Comparison of ENCODE assay signal across 1 cellular context in the genomic region with DNA sequence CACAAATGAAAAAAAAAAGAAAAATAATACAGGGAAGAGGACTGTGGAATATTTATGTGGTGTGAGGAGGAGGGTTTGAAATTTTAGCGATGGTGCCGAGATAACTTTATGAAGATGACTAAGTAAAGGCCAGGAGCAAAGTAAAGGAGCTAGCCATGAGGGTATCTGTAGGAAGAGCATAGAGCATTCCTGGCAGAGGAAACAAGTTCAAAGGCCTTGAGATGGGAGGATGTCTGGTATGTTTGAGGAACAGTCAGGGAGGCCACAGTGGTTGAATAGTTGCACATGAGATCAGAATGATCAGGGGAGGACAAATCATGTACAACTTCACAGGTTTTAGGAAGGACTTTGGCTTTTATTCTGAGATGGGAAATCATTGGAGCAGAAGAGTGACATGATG.
TF ChIP-seq lines count a peak whose summit lies in the region.

No MANE protein-coding gene starts in this region.

TF ChIP-seq in GM12878, 131 proteins besides CTCF, POLR2A, EP300 and RAD21:
- no peak for TF ChIP-seq IKZF1 (conservative IDR thresholded peaks at IDR 0.05)
- no peak for TF ChIP-seq ZSCAN29 (IDR thresholded peaks at IDR 0.05)
- TF ChIP-seq EGR1 (IDR thresholded peaks at IDR 0.05; ENCODE audit: borderline replicate concordance in 1 of 2, low read depth in 2 of 2, low read length in 2 of 2) = no peak
